ENCODE assay signal across 1 cellular context in the genomic region with DNA sequence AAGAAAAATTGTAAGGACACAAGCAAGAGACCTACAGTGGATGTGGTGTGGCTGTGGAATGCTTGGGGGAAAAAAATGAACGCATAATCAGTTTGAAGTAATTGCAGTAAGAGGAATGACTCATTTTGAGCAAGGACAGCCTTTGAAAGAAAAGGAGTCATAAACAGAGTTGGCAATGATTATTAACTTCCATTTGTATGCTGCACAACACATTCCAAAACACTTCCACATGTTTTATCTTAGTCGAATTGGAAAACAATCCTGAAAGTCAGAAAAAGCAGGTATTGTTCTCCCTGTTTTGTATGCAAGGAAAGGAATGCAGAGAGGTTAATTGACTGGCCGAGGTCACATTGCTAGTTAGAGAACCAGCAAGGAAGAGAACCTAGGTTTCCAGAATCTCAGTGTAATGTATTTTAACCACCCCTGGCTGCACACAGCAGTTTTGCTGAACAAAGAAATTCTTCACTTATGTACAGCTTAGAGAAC.
TF ChIP-seq lines count a peak whose summit lies in the region.

No MANE protein-coding gene starts in this region.

TF ChIP-seq in GM23338, 12 proteins besides CTCF, POLR2A, EP300 and RAD21 (continued from another document):
- TF ChIP-seq, protein P1, sequence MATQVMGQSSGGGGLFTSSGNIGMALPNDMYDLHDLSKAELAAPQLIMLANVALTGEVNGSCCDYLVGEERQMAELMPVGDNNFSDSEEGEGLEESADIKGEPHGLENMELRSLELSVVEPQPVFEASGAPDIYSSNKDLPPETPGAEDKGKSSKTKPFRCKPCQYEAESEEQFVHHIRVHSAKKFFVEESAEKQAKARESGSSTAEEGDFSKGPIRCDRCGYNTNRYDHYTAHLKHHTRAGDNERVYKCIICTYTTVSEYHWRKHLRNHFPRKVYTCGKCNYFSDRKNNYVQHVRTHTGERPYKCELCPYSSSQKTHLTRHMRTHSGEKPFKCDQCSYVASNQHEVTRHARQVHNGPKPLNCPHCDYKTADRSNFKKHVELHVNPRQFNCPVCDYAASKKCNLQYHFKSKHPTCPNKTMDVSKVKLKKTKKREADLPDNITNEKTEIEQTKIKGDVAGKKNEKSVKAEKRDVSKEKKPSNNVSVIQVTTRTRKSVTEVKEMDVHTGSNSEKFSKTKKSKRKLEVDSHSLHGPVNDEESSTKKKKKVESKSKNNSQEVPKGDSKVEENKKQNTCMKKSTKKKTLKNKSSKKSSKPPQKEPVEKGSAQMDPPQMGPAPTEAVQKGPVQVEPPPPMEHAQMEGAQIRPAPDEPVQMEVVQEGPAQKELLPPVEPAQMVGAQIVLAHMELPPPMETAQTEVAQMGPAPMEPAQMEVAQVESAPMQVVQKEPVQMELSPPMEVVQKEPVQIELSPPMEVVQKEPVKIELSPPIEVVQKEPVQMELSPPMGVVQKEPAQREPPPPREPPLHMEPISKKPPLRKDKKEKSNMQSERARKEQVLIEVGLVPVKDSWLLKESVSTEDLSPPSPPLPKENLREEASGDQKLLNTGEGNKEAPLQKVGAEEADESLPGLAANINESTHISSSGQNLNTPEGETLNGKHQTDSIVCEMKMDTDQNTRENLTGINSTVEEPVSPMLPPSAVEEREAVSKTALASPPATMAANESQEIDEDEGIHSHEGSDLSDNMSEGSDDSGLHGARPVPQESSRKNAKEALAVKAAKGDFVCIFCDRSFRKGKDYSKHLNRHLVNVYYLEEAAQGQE (IDR thresholded peaks at IDR 0.05; ENCODE audit: unreplicated experiment) = no peak
- no peak for TF ChIP-seq EZH2 (IDR thresholded peaks at IDR 0.05; ENCODE audit: low read depth, unreplicated experiment)
- no peak for TF ChIP-seq POLR2AphosphoS5 (IDR thresholded peaks at IDR 0.05; ENCODE audit: low read depth)
- TF ChIP-seq NANOG (IDR thresholded peaks at IDR 0.05; ENCODE audit: borderline replicate concordance) = no peak
- no peak for TF ChIP-seq ZNF114 (CRISPR knock-in tag; IDR thresholded peaks at IDR 0.05)
- no peak for TF ChIP-seq ZNF331 (CRISPR knock-in tag; IDR thresholded peaks at IDR 0.05; ENCODE audit: low read depth)
